18 cellular contexts compared by ENCODE assay signal in genomic region chr3:184078851-184079250, GRCh38. TPM values are rescaled to one million over a fixed set of nuclear protein-coding genes. Genes with fewer than 3 reads are reported as not detected.
DNase-seq lines count a peak whose midpoint lies in the region; ATAC-seq and TF ChIP-seq lines count a peak whose summit lies in the region.
"Had no signal": no experiment of that assay in that cellular context is flagged by ENCODE, and none has a peak within 500 bp of the region (broad histone marks: within the 10 kb centered on the region; RNA-seq: fewer than 3 reads in every experiment).

No MANE protein-coding gene starts in this region.

- H3K27me3 ChIP-seq in adipocyte (replicated peaks; ENCODE audit: control insufficient read depth, insufficient read depth, low read length) = peaks cover 25% of the 10 kb centered on the region

- H3K9ac ChIP-seq in adipocyte (ENCODE audit: low read length) = no peak overlapping the region

- H3K9me3 Mint-ChIP-seq in osteocyte (ENCODE audit: unreplicated experiment) (no peaks in the 10 kb centered on the region), T-cell (no peaks in the 10 kb centered on the region)

- POLR2A ChIA-PET in T-cell (lab: Charles Lee) = no interaction called here

- H3K4me3 ChIP-seq in adipocyte (ENCODE audit: low read length) = no peak overlapping the region
- H3K4me3 ChIP-seq: GM23338, K562 had no signal

- no peaks in the 10 kb centered on the region for H3K36me3 Mint-ChIP-seq in osteocyte (ENCODE audit: unreplicated experiment)
- no peaks in the 10 kb centered on the region for H3K36me3 Mint-ChIP-seq in T-cell

- H3K27ac Mint-ChIP-seq in osteocyte (ENCODE audit: unreplicated experiment) = peak overlapping the region; percentile 54
- no peak overlapping the region for H3K27ac Mint-ChIP-seq in T-cell
- H3K27ac Mint-ChIP-seq: GM23338 had no signal

- H3K4me3 Mint-ChIP-seq in osteocyte (ENCODE audit: unreplicated experiment) (no peak overlapping the region), T-cell (no peak overlapping the region)
- H3K4me3 Mint-ChIP-seq: GM23338 had no signal

- H3K4me1 Mint-ChIP-seq in osteocyte (ENCODE audit: unreplicated experiment) (peaks cover 29% of the 10 kb centered on the region), T-cell (no peaks in the 10 kb centered on the region)

- peak; percentile 23 for DNase-seq in EL
- peak; percentile 82 for DNase-seq in adipocyte (ENCODE audit: low read depth)
- peak; percentile 67 for DNase-seq in fibroblast of peridontal ligament (ENCODE audit: extremely low read depth)
- no peak for DNase-seq in osteocyte (ENCODE audit: extremely low spot score, unreplicated experiment)
- DNase-seq in T-cell = no peak
- DNase-seq: Caco-2, DMS153, NCI-H1417 treated with DMSO at 0.1 percent for 48 hours, NCI-H1930, NCI-H774, PC-3 had no signal

- H3K27me3 Mint-ChIP-seq in osteocyte (ENCODE audit: unreplicated experiment) (no peaks in the 10 kb centered on the region), T-cell (peaks cover 0 to 9% of the 10 kb centered on the region in 2 donors)

- CTCF ChIA-PET in T-cell (lab: Charles Lee) = interaction anchor here in 1 of 2 donors (0.9 kb wide), 1 partner anchor 209 kb away, joined by 3 read pairs; no protein-coding TSS in a partner anchor

- no peaks in the 10 kb centered on the region for H3K9me3 ChIP-seq in adipocyte (ENCODE audit: control insufficient read depth, low read length)
- H3K9me3 ChIP-seq: Caco-2 had no signal

- no peaks in the 10 kb centered on the region for H3K36me3 ChIP-seq in adipocyte (ENCODE audit: control insufficient read depth, insufficient read depth, low read length, severe bottlenecking)

- no peaks in the 10 kb centered on the region for H3K4me1 ChIP-seq in adipocyte (ENCODE audit: control insufficient read depth, insufficient read depth, low read length)
- H3K4me1 ChIP-seq: Caco-2 had no signal

- ATAC-seq in T-cell (replicated peaks in 1 of 4) (no peak), GM18498 (IDR thresholded peaks at IDR 0.05; ENCODE audit: unreplicated experiment) (no peak), GM21717 (IDR thresholded peaks at IDR 0.05; ENCODE audit: unreplicated experiment) (no peak)
- ATAC-seq: GM23338, HCT116, K562, PC-3 had no signal

- no peak for TF ChIP-seq CTCF in osteocyte (IDR thresholded peaks at IDR 0.05)

RNA-seq across cellular contexts. Expression of gene HTR3E, which starts 18.0 kb away (rescaled TPM):
- not detected in 2 replicates for total RNA-seq in osteocyte
- total RNA-seq in T-cell = not detected
- total RNA-seq: A673, Caco-2, GM23338, K562, NCI-H460, PC-3 had no signal

RNA-seq across cellular contexts. Expression of gene HTR3C, which starts 26.0 kb away (rescaled TPM):
- not detected in 2 replicates for total RNA-seq in osteocyte
- not detected for total RNA-seq in T-cell
- total RNA-seq: A673, Caco-2, GM23338, K562, NCI-H460, PC-3 had no signal

RNA-seq across cellular contexts. Expression of gene HTR3D, which starts 47.3 kb away (rescaled TPM):
- total RNA-seq in osteocyte (not detected in 2 replicates), T-cell (not detected)
- total RNA-seq: A673, Caco-2, GM23338, K562, NCI-H460, PC-3 had no signal

RNA-seq across cellular contexts. Expression of gene EIF2B5, which starts 56.3 kb away (rescaled TPM):
- total RNA-seq in osteocyte (30.3 and 30.4 TPM in 2 replicates), T-cell (10 to 100 TPM; 57.8 to 74.3 (median 72.3) TPM)

Comparison
In these comparisons a context has a peak if more than half of its experiments do, and no peak if none do; other contexts are left out.
1. DNase-seq: peak in EL (single experiment), adipocyte (single experiment) and fibroblast of peridontal ligament (single experiment); none in osteocyte (single experiment) and T-cell (0 of 34).